In genomic region chr2:49210191-49210590, GRCh38 we compare ENCODE assay signal across 1 cellular context.
TF ChIP-seq lines count a peak whose summit lies in the region.

No MANE protein-coding gene starts in this region.

TF ChIP-seq in WTC11, 78 proteins besides CTCF, POLR2A, EP300 and RAD21:
- TF ChIP-seq, protein P1, sequence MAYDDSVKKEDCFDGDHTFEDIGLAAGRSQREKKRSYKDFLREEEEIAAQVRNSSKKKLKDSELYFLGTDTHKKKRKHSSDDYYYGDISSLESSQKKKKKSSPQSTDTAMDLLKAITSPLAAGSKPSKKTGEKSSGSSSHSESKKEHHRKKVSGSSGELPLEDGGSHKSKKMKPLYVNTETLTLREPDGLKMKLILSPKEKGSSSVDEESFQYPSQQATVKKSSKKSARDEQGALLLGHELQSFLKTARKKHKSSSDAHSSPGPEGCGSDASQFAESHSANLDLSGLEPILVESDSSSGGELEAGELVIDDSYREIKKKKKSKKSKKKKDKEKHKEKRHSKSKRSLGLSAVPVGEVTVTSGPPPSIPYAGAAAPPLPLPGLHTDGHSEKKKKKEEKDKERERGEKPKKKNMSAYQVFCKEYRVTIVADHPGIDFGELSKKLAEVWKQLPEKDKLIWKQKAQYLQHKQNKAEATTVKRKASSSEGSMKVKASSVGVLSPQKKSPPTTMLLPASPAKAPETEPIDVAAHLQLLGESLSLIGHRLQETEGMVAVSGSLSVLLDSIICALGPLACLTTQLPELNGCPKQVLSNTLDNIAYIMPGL (CRISPR knock-in tag; IDR thresholded peaks at IDR 0.05) = no peak
- TF ChIP-seq FOXK1 (CRISPR knock-in tag; IDR thresholded peaks at IDR 0.05) = no peak
- no peak for TF ChIP-seq JAZF1 (CRISPR knock-in tag; IDR thresholded peaks at IDR 0.05)
- TF ChIP-seq ZNF232 (CRISPR knock-in tag; IDR thresholded peaks at IDR 0.05) = no peak
- no peak for TF ChIP-seq GTF2I (CRISPR knock-in tag; conservative IDR thresholded peaks at IDR 0.05)
- no peak for TF ChIP-seq ATF1 (CRISPR knock-in tag; IDR thresholded peaks at IDR 0.05)
- TF ChIP-seq ZNF281 (CRISPR knock-in tag; IDR thresholded peaks at IDR 0.05) = no peak
- TF ChIP-seq, protein P2, sequence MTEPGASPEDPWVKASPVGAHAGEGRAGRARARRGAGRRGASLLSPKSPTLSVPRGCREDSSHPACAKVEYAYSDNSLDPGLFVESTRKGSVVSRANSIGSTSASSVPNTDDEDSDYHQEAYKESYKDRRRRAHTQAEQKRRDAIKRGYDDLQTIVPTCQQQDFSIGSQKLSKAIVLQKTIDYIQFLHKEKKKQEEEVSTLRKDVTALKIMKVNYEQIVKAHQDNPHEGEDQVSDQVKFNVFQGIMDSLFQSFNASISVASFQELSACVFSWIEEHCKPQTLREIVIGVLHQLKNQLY (CRISPR knock-in tag; IDR thresholded peaks at IDR 0.05) = no peak
